In the genomic region with DNA sequence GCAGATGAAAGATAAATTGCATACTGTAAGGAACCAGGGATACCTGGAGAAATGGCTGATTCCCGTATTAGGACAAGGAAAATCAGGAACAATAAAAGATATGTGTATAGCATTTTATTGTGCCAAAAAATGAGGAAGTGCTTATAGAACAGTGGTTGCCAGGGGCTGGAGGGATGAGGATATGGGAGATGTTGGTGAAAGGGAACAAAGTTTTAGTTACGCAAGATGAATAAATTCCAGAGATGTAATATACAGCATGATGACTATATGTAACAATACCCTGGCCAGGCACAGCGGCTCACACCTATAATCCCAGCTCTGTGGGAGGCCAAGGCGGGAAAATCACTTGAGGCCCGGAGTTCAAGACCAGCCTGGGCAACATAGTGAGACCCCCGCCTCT, we compare ENCODE assay signal across 11 cellular contexts.
A peak's percentile ranks its signal among the peaks of the same experiment; 100 is the strongest.
DNase-seq lines count a peak whose midpoint lies in the region; ATAC-seq and TF ChIP-seq lines count a peak whose summit lies in the region.
"Had no signal": no experiment of that assay in that cellular context is flagged by ENCODE, and none has a peak within 500 bp of the region (broad histone marks: within the 10 kb centered on the region; RNA-seq: fewer than 3 reads in every experiment).

No MANE protein-coding gene starts in this region.

- no peak for ATAC-seq in HG03097 (IDR thresholded peaks at IDR 0.05; ENCODE audit: low FRiP score, unreplicated experiment)

- CTCF ChIA-PET in HEK293 (lab: Yijun Ruan, JAX): interaction anchor here (0.6 to 2.4 kb wide), 19 partner anchors 7 to 922 kb away, joined by 3 to 24 read pairs (median 8); no protein-coding TSS in a partner anchor

- 46 to 74% methylated on average over 6 of the region's 6 CpGs for WGBS in sigmoid colon, 2 donors

- H3K4me1 ChIP-seq in HEK293 (ENCODE audit: control insufficient read depth, insufficient read depth, low read length): peaks cover 2% of the 10 kb centered on the region; the same call in 1 of the 2 replicates
- peaks cover 0 to 40% (median 28%) of the 10 kb centered on the region in 4 donors for H3K4me1 ChIP-seq in sigmoid colon

- no peaks in the 10 kb centered on the region for H3K27me3 ChIP-seq in sigmoid colon

- H3K27ac ChIP-seq in HEK293 (ENCODE audit: extremely low read depth, low read depth, low read length): no peak overlapping the region
- H3K27ac ChIP-seq in epithelial cell of prostate: peak overlapping the region; percentile 50
- H3K27ac ChIP-seq in sigmoid colon: peak overlapping the region in 3 of 4 donors; percentile 33 to 55 (median 40)
- no peak overlapping the region for H3K27ac ChIP-seq in coronary artery

- TF ChIP-seq CTCF in HEK293 (tag by site-specific recombination; IDR thresholded peaks at IDR 0.05) (no peak), sigmoid colon (IDR thresholded peaks at IDR 0.05) (no peak), coronary artery (IDR thresholded peaks at IDR 0.05) (no peak)

- no peak for TF ChIP-seq EP300 in sigmoid colon (IDR thresholded peaks at IDR 0.05)

- intact Hi-C loops in sigmoid colon (cut with DNase I): no loop called here

- H3K9me3 ChIP-seq in HEK293 (ENCODE audit: control insufficient read depth, insufficient read depth, low read depth, low read length) (no peaks in the 10 kb centered on the region), sigmoid colon (no peaks in the 10 kb centered on the region)
- H3K9me3 ChIP-seq: thoracic aorta had no signal

- DNase-seq in NOMO-1 treated with dmso at 0.1 percent for 144 hours (lab: John Stamatoyannopoulos, UW; ENCODE audit: unreplicated experiment) (peak; percentile 22), epithelial cell of prostate (ENCODE audit: low read depth, low spot score) (no peak), sigmoid colon (no peak), NCI-H2081 treated with DMSO at 0.1 percent for 48 hours (lab: John Stamatoyannopoulos, UW) (no peak), NCI-H146 (lab: John Stamatoyannopoulos, UW) (no peak), coronary artery (ENCODE audit: low spot score) (no peak)
- DNase-seq: activated CD8-positive, alpha-beta T cell treated with anti-CD3 and anti-CD28 coated beads for 36 hours had no signal

- no peak overlapping the region for H3K4me3 ChIP-seq in HEK293 (ENCODE audit: low read depth, low read length)
- H3K4me3 ChIP-seq in sigmoid colon: no peak overlapping the region
- no peak overlapping the region for H3K4me3 ChIP-seq in coronary artery
- H3K4me3 ChIP-seq: skin epidermis, thoracic aorta had no signal

- no peak for TF ChIP-seq POLR2A in sigmoid colon (IDR thresholded peaks at IDR 0.05)

- POLR2A ChIA-PET in HEK293 (lab: Yijun Ruan, JAX): no interaction called here

- peaks cover 0 to 74% of the 10 kb centered on the region in 2 experiments; a peak in 2 of 3 replicates for H3K36me3 ChIP-seq in HEK293 (ENCODE audit: control insufficient read depth in 2 of 2, insufficient read depth in 1 of 2, low read length in 2 of 2)
- peaks cover 6 to 39% (median 13%) of the 10 kb centered on the region in 4 donors for H3K36me3 ChIP-seq in sigmoid colon
- H3K36me3 ChIP-seq: thoracic aorta had no signal

TF ChIP-seq in HEK293, 187 proteins besides CTCF, POLR2A, EP300 and RAD21:
- TF ChIP-seq FEZF1 (tag by site-specific recombination; IDR thresholded peaks at IDR 0.05) (no peak), GLIS1 (tag by site-specific recombination; IDR thresholded peaks at IDR 0.05) (0 out of 2 replicates have a peak, but pooled peaks have one; percentile 10)

Comparison
In these comparisons a context has a peak if more than half of its experiments do, and no peak if none do; other contexts are left out.
1. H3K27ac ChIP-seq: peak in epithelial cell of prostate (single experiment) and sigmoid colon (3 of 4); none in HEK293 (single experiment) and coronary artery (0 of 2).